ENCODE assay signal across 7 cellular contexts in the genomic region with DNA sequence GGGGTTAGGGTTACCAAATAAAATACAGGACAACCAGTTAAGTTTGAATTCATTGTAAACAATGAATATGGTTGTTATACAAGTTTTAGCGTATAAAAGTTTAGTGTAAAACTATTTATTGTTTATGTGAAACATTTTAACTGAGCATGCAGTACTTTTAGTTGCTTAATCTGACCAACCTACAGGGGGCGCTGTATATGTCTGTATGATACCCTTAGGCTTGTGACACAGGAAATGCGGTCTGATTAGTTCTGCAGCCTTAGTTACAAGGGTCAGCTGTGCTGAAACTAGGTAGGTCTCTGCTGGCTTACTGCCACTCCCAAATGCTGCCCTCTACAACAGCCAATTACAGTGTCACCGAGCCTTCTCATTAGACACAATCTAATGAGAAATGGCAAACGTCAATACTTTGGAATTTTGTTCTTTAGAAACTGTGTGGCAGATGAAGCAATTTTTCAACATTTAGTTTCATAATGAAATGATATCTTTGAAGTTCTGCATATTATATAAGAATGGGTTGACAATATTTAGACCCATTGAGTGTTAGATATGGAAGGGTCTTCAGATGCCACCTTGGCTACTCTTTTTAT. TPM values are rescaled to one million over a fixed set of nuclear protein-coding genes. Genes with fewer than 3 reads are reported as not detected.
DNase-seq lines count a peak whose midpoint lies in the region; ATAC-seq and TF ChIP-seq lines count a peak whose summit lies in the region.

No MANE protein-coding gene starts in this region.

- no peak overlapping the region for H3K27ac ChIP-seq in RWPE1

- DNase-seq in RWPE1 (ENCODE audit: low spot score) (no peak), iPS-NIHi7 (ENCODE audit: extremely low spot score) (peak; percentile 66), head of caudate nucleus (no peak), cardiac septum (ENCODE audit: low spot score) (no peak)

- POLR2A ChIA-PET in RWPE1 (lab: Yijun Ruan, JAX; ENCODE audit: low non-redundant PET), result no interaction called here

- ATAC-seq in GM19463 (IDR thresholded peaks at IDR 0.05; ENCODE audit: unreplicated experiment) (peak; percentile 98), HG03354 (IDR thresholded peaks at IDR 0.05; ENCODE audit: poor library complexity, severe bottlenecking, unreplicated experiment) (peak; percentile 98)

- intact Hi-C loops in head of caudate nucleus (cut with DNase I) (no loop called here), cardiac septum (cut with DNase I) (no loop called here)

- peak; percentile 73 for TF ChIP-seq CTCF in GM12873 (IDR thresholded peaks at IDR 0.05; ENCODE audit: insufficient read depth, low read depth, low read length, missing control alignments)
- peak; percentile 26; the same call in 1 of the 2 replicates for TF ChIP-seq CTCF in RWPE1 (conservative IDR thresholded peaks at IDR 0.05; ENCODE audit: low read depth)

- CTCF ChIA-PET in RWPE1 (lab: Yijun Ruan, JAX), result interaction anchor here (0.5 kb wide), 1 partner anchor 536 kb away, joined by 3 read pairs; no protein-coding TSS in a partner anchor

RNA-seq across cellular contexts. Expression of a gene that starts 56.2 kb away (rescaled TPM):
- not detected for total RNA-seq in cardiac septum
